34 cellular contexts compared by ENCODE assay signal in the genomic region with DNA sequence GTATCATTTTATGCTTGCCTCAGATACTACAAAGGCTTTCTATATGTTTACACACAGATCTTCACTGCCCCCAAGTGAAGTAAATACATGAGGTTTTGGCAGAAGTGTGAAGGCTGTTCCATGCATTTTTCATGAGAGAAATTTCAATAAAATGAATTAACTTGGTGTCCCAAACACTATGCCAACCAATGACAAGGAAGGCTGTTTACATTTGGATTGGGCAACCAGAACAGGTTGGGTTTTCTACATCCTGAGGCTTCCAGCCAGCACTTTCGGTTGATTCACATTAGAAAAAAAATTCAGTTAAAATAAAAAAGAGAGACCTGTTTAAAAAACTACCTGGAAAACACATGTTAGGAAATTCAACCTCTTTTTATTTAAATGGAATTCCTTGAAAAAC.
"Had no signal": no experiment of that assay in that cellular context is flagged by ENCODE, and none has a peak within 500 bp of the region (broad histone marks: within the 10 kb centered on the region; RNA-seq: fewer than 3 reads in every experiment).

No MANE protein-coding gene starts in this region.

- DNase-seq: Karpas-422, Kasumi-1, MG63, MM.1S, MV-4-11, NCI-H1048, NCI-H1092, NCI-H1092 treated with DMSO at 0.1 percent for 48 hours, NCI-H1105, NCI-H1105 treated with DMSO at 0.1 percent for 48 hours, NCI-H1417, NCI-H1417 treated with DMSO at 0.1 percent for 48 hours, NCI-H1436, NCI-H1436 treated with DMSO at 0.1 percent for 48 hours, NCI-H146, NCI-H1694, NCI-H1694 treated with DMSO at 0.1 percent for 48 hours, NCI-H187, NCI-H187 treated with DMSO at 0.1 percent for 48 hours, NCI-H1930, NCI-H2029, NCI-H2029 treated with DMSO at 0.1 percent for 48 hours, NCI-H2081, NCI-H2081 treated with DMSO at 0.1 percent for 48 hours, NCI-H2107, NCI-H2171, NCI-H2171 treated with DMSO at 0.1 percent for 48 hours, NCI-H2227 treated with DMSO at 0.1 percent for 48 hours, NCI-H226, NCI-H345, NCI-H446, NCI-H446 treated with DMSO at 0.1 percent for 48 hours, NCI-H510A had no signal

- H3K9me3 ChIP-seq: MG63 had no signal

- H3K9ac ChIP-seq: KMS-11 had no signal

- H3K27ac ChIP-seq: KMS-11 had no signal

- H3K4me2 ChIP-seq: KMS-11 had no signal

- H3K4me3 ChIP-seq: MG63 had no signal

- H3K36me3 ChIP-seq: MG63 had no signal

- H3K27me3 ChIP-seq: MG63 had no signal
